Comparison of ENCODE assay signal across 1 cellular context in genomic region chr12:110578522-110579238, GRCh38.
TF ChIP-seq lines count a peak whose summit lies in the region.

No MANE protein-coding gene starts in this region.

TF ChIP-seq in HepG2, 621 proteins besides CTCF, POLR2A, EP300 and RAD21:
- TF ChIP-seq ZNF639 (CRISPR knock-in tag; conservative IDR thresholded peaks at IDR 0.05): no peak
- TF ChIP-seq TMF1 (CRISPR knock-in tag; IDR thresholded peaks at IDR 0.05; ENCODE audit: low read depth): no peak
- TF ChIP-seq TOE1 (CRISPR knock-in tag; IDR thresholded peaks at IDR 0.05): no peak
- no peak for TF ChIP-seq PHF20 (CRISPR knock-in tag; IDR thresholded peaks at IDR 0.05)
